ENCODE assay signal across 37 cellular contexts in genomic region chr6:109807881-109808280, GRCh38.
"Had no signal": no experiment of that assay in that cellular context is flagged by ENCODE, and none has a peak within 500 bp of the region (broad histone marks: within the 10 kb centered on the region; RNA-seq: fewer than 3 reads in every experiment).

No MANE protein-coding gene starts in this region.

- DNase-seq: activated CD4-positive, alpha-beta memory T cell treated with anti-CD3 and anti-CD28 coated beads for 36 hours; activated CD4-positive, alpha-beta T cell treated with anti-CD3 and anti-CD28 coated beads for 36 hours; activated CD4-positive, alpha-beta T cell treated with anti-CD3 and anti-CD28 coated beads, Interleukin-2, amount 10 ng/mL, durations not matched to agents 24 days and 14 days; activated CD4-positive, CD25-positive, alpha-beta regulatory T cell; activated CD4-positive, CD25-positive, alpha-beta regulatory T cell treated with anti-CD3 and anti-CD28 coated beads, Interleukin-2, amount 50 U/mL, for 72 hours; activated CD8-positive, alpha-beta memory T cell treated with anti-CD3 and anti-CD28 coated beads, Interleukin-2, amount 10 ng/mL, durations not matched to agents 7 days and 5 days; activated CD8-positive, alpha-beta memory T cell treated with anti-CD3 and anti-CD28 coated beads, Interleukin-2, amount 50 U/mL, for 4 hours; activated CD8-positive, alpha-beta T cell treated with anti-CD3 and anti-CD28 coated beads, Interleukin-2, amount 10 ng/mL, durations not matched to agents 7 days and 5 days; activated effector memory CD4-positive, alpha-beta T cell treated with anti-CD3 and anti-CD28 coated beads, Interleukin-2, amount 50 U/mL, for 16 hours; activated naive CD4-positive, alpha-beta T cell treated with anti-CD3 and anti-CD28 coated beads for 36 hours; activated naive CD8-positive, alpha-beta T cell treated with anti-CD3 and anti-CD28 coated beads for 36 hours; activated naive CD8-positive, alpha-beta T cell treated with anti-CD3 and anti-CD28 coated beads, Interleukin-2, amount 50 U/mL, for 24 hours; activated T-cell treated with anti-CD3 and anti-CD28 coated beads, Interleukin-2, amount 50 U/mL, for 1 hour; activated T-cell treated with anti-CD3 and anti-CD28 coated beads, Interleukin-2, amount 50 U/mL, for 48 hours; adrenal gland; amygdala; aorta; body of pancreas; central memory CD4-positive, alpha-beta T cell; cortex of kidney; dermis blood vessel endothelial cell; effector CD4-positive, alpha-beta T cell; effector memory CD8-positive, alpha-beta T cell; erythroblast; foreskin keratinocyte; gastrocnemius medialis; glutamatergic neuron; heart left ventricle; T-helper 1 cell; T-helper 17 cell; T1000; WERI-Rb-1 had no signal

- H3K4me3 Mint-ChIP-seq: activated CD4-positive, alpha-beta memory T cell treated with anti-CD3 and anti-CD28 coated beads for 36 hours; activated CD4-positive, alpha-beta T cell treated with anti-CD3 and anti-CD28 coated beads for 36 hours; activated CD4-positive, alpha-beta T cell treated with anti-CD3 and anti-CD28 coated beads, Interleukin-2, amount 10 ng/mL, durations not matched to agents 24 days and 14 days; activated CD8-positive, alpha-beta memory T cell treated with anti-CD3 and anti-CD28 coated beads, Interleukin-2, amount 10 ng/mL, durations not matched to agents 7 days and 5 days; activated CD8-positive, alpha-beta T cell treated with anti-CD3 and anti-CD28 coated beads, Interleukin-2, amount 10 ng/mL, durations not matched to agents 7 days and 5 days; activated naive CD4-positive, alpha-beta T cell treated with anti-CD3 and anti-CD28 coated beads for 36 hours; activated naive CD4-positive, alpha-beta T cell treated with anti-CD3 and anti-CD28 coated beads, Interleukin-2, amount 50 U/mL, for 24 hours; activated naive CD8-positive, alpha-beta T cell treated with anti-CD3 and anti-CD28 coated beads for 36 hours; activated naive CD8-positive, alpha-beta T cell treated with anti-CD3 and anti-CD28 coated beads, Interleukin-2, amount 50 U/mL, for 24 hours; activated T-helper 1 cell treated with anti-CD3 and anti-CD28 coated beads, Interleukin-12 subunit alpha, Interleukin-12 subunit beta, Interleukin-2, Interleukin-4 antibody, amounts not matched to agents 30 ng/mL and 10 ng/mL and 1 ng/mL, durations not matched to agents 14 hours and 24 hours and 36 hours; effector memory CD8-positive, alpha-beta T cell; T-helper 17 cell; T-helper 2 cell treated with Interferon-gamma antibody and Interleukin-4, amounts not matched to agents 5 μg/mL and 100 μg/mL, for 36 hours had no signal

- H3K36me3 ChIP-seq: adrenal gland, gastrocnemius medialis, WERI-Rb-1 had no signal

- H3K27ac ChIP-seq: adrenal gland, body of pancreas, esophagus muscularis mucosa, foreskin keratinocyte, gastrocnemius medialis, heart left ventricle, WERI-Rb-1 had no signal

- H3K27ac Mint-ChIP-seq: activated CD4-positive, alpha-beta memory T cell treated with anti-CD3 and anti-CD28 coated beads for 36 hours; activated CD4-positive, alpha-beta T cell treated with anti-CD3 and anti-CD28 coated beads for 36 hours; activated CD4-positive, alpha-beta T cell treated with anti-CD3 and anti-CD28 coated beads, Interleukin-2, amount 10 ng/mL, durations not matched to agents 24 days and 14 days; activated CD8-positive, alpha-beta memory T cell treated with anti-CD3 and anti-CD28 coated beads, Interleukin-2, amount 10 ng/mL, durations not matched to agents 7 days and 5 days; activated CD8-positive, alpha-beta T cell treated with anti-CD3 and anti-CD28 coated beads, Interleukin-2, amount 10 ng/mL, durations not matched to agents 7 days and 5 days; activated naive CD4-positive, alpha-beta T cell treated with anti-CD3 and anti-CD28 coated beads for 36 hours; activated naive CD4-positive, alpha-beta T cell treated with anti-CD3 and anti-CD28 coated beads, Interleukin-2, amount 50 U/mL, for 24 hours; activated naive CD8-positive, alpha-beta T cell treated with anti-CD3 and anti-CD28 coated beads for 36 hours; activated naive CD8-positive, alpha-beta T cell treated with anti-CD3 and anti-CD28 coated beads, Interleukin-2, amount 50 U/mL, for 24 hours; activated T-helper 1 cell treated with anti-CD3 and anti-CD28 coated beads, Interleukin-12 subunit alpha, Interleukin-12 subunit beta, Interleukin-2, Interleukin-4 antibody, amounts not matched to agents 30 ng/mL and 10 ng/mL and 1 ng/mL, durations not matched to agents 14 hours and 24 hours and 36 hours; activated T-helper 2 cell treated with anti-CD3 and anti-CD28 coated beads, Interferon-gamma antibody, Interleukin-2, Interleukin-4, amounts not matched to agents 10 μg/mL and 5 μg/mL and 100 μg/mL, durations not matched to agents 14 hours and 24 hours and 36 hours; T-helper 17 cell; T-helper 2 cell treated with Interferon-gamma antibody and Interleukin-4, amounts not matched to agents 5 μg/mL and 100 μg/mL, for 36 hours had no signal

- H3K27me3 ChIP-seq: adrenal gland, body of pancreas, esophagus muscularis mucosa, foreskin keratinocyte, gastrocnemius medialis, heart left ventricle had no signal

- ATAC-seq: activated CD4-positive, alpha-beta T cell treated with anti-CD3 and anti-CD28 coated beads for 36 hours; activated CD8-positive, alpha-beta memory T cell treated with anti-CD3 and anti-CD28 coated beads, Interleukin-2, amount 10 ng/mL, durations not matched to agents 7 days and 5 days; activated CD8-positive, alpha-beta T cell treated with anti-CD3 and anti-CD28 coated beads, Interleukin-2, amount 10 ng/mL, durations not matched to agents 7 days and 5 days; activated naive CD8-positive, alpha-beta T cell treated with anti-CD3 and anti-CD28 coated beads, Interleukin-2, amount 50 U/mL, for 24 hours; body of pancreas; effector memory CD8-positive, alpha-beta T cell; foreskin keratinocyte; gastrocnemius medialis; heart left ventricle; T-helper 17 cell had no signal

- H3K4me3 ChIP-seq: adrenal gland, body of pancreas, esophagus muscularis mucosa, gastrocnemius medialis, heart left ventricle had no signal

- H3K4me1 Mint-ChIP-seq: activated CD4-positive, alpha-beta T cell treated with anti-CD3 and anti-CD28 coated beads for 36 hours; activated CD8-positive, alpha-beta memory T cell treated with anti-CD3 and anti-CD28 coated beads, Interleukin-2, amount 10 ng/mL, durations not matched to agents 7 days and 5 days; activated naive CD4-positive, alpha-beta T cell treated with anti-CD3 and anti-CD28 coated beads, Interleukin-2, amount 50 U/mL, for 24 hours had no signal

- H3K9me3 Mint-ChIP-seq: activated CD4-positive, alpha-beta memory T cell treated with anti-CD3 and anti-CD28 coated beads for 36 hours; activated naive CD4-positive, alpha-beta T cell treated with anti-CD3 and anti-CD28 coated beads for 36 hours; activated naive CD4-positive, alpha-beta T cell treated with anti-CD3 and anti-CD28 coated beads, Interleukin-2, amount 50 U/mL, for 24 hours; activated naive CD8-positive, alpha-beta T cell treated with anti-CD3 and anti-CD28 coated beads for 36 hours; activated naive CD8-positive, alpha-beta T cell treated with anti-CD3 and anti-CD28 coated beads, Interleukin-2, amount 50 U/mL, for 24 hours; activated T-helper 1 cell treated with anti-CD3 and anti-CD28 coated beads, Interleukin-12 subunit alpha, Interleukin-12 subunit beta, Interleukin-2, Interleukin-4 antibody, amounts not matched to agents 30 ng/mL and 10 ng/mL and 1 ng/mL, durations not matched to agents 14 hours and 24 hours and 36 hours; activated T-helper 2 cell treated with anti-CD3 and anti-CD28 coated beads, Interferon-gamma antibody, Interleukin-2, Interleukin-4, amounts not matched to agents 10 μg/mL and 5 μg/mL and 100 μg/mL, durations not matched to agents 14 hours and 24 hours and 36 hours; effector memory CD8-positive, alpha-beta T cell; T-helper 2 cell treated with Interferon-gamma antibody and Interleukin-4, amounts not matched to agents 5 μg/mL and 100 μg/mL, for 36 hours had no signal

- H3K4me1 ChIP-seq: adrenal gland, body of pancreas, esophagus muscularis mucosa, foreskin keratinocyte, gastrocnemius medialis, heart left ventricle had no signal

- H3K27me3 Mint-ChIP-seq: activated CD4-positive, alpha-beta memory T cell treated with anti-CD3 and anti-CD28 coated beads for 36 hours; activated CD4-positive, alpha-beta T cell treated with anti-CD3 and anti-CD28 coated beads for 36 hours; activated CD4-positive, alpha-beta T cell treated with anti-CD3 and anti-CD28 coated beads, Interleukin-2, amount 10 ng/mL, durations not matched to agents 24 days and 14 days; activated CD8-positive, alpha-beta memory T cell treated with anti-CD3 and anti-CD28 coated beads, Interleukin-2, amount 10 ng/mL, durations not matched to agents 7 days and 5 days; activated naive CD4-positive, alpha-beta T cell treated with anti-CD3 and anti-CD28 coated beads, Interleukin-2, amount 50 U/mL, for 24 hours; activated naive CD8-positive, alpha-beta T cell treated with anti-CD3 and anti-CD28 coated beads for 36 hours; activated naive CD8-positive, alpha-beta T cell treated with anti-CD3 and anti-CD28 coated beads, Interleukin-2, amount 50 U/mL, for 24 hours; effector memory CD8-positive, alpha-beta T cell; T-helper 17 cell had no signal
